ENCODE assay signal across 29 cellular contexts in the genomic region with DNA sequence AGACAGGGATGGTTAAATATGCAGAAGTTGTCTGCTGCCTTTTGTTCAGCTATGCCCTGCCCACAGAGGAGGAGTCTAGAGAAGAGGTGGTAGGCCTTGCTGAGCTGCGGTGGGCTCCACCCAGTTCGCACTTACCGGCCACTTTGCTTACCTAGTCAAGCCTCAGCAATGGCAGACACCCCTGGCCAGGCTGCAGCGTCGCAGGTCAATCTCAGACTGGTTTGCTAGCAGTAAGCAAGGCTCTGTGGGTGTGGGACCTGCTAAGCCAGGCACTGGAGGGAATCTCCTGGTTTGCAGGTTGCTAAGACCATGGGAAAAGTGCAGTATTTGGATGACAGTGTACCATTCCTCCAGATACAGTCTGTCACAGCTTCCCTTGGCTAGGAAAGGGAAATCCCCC.
"Had no signal": no experiment of that assay in that cellular context is flagged by ENCODE, and none has a peak within 500 bp of the region (broad histone marks: within the 10 kb centered on the region; RNA-seq: fewer than 3 reads in every experiment).

No MANE protein-coding gene starts in this region.

- H3K9me3 ChIP-seq: colonic mucosa, gastrocnemius medialis, mucosa of descending colon, psoas muscle, right lobe of liver, suprapubic skin, transverse colon, upper lobe of right lung, uterus had no signal

- ATAC-seq: gastrocnemius medialis; left lobe of liver; mucosa of descending colon; natural killer cell treated with Interleukin-12 subunit alpha and Interleukin-12 subunit beta and Interleukin-15 and Interleukin-18, amount 100 ng/mL, for 72 hours; psoas muscle; right lobe of liver; stimulated activated naive CD8-positive, alpha-beta T cell treated with anti-CD3 and anti-CD28 coated beads, Interleukin-15, amount 100 ng/mL, for 72 hours; upper lobe of right lung had no signal

- H3K4me1 ChIP-seq: colonic mucosa, gastrocnemius medialis, psoas muscle, right lobe of liver, transverse colon, upper lobe of right lung, uterus had no signal

- DNase-seq: colonic mucosa; effector CD8-positive, alpha-beta T cell; foreskin fibroblast; gastrocnemius medialis; head of caudate nucleus; kidney; mucosa of descending colon; naive B cell; nucleus accumbens; psoas muscle; right lobe of liver; small intestine; stimulated activated CD4-positive, alpha-beta T cell treated with anti-CD3 and anti-CD28 coated beads, Interleukin-12 subunit alpha, Interleukin-12 subunit beta, amount 100 ng/mL, for 4 hours; stimulated activated CD4-positive, alpha-beta T cell treated with anti-CD3 and anti-CD28 coated beads, Interleukin-1b, Interleukin-23, amount 100 ng/mL, for 48 hours; stimulated activated CD4-positive, alpha-beta T cell treated with anti-CD3 and anti-CD28 coated beads, Interleukin-4, amount 100 ng/mL, for 1 hour; stimulated activated CD8-positive, alpha-beta memory T cell treated with anti-CD3 and anti-CD28 coated beads, Interleukin-4, amount 100 ng/mL, for 48 hours; stimulated activated naive CD4-positive, alpha-beta T cell; stimulated activated naive CD8-positive, alpha-beta T cell treated with anti-CD3 and anti-CD28 coated beads, Interleukin-15, amount 100 ng/mL, for 72 hours; transverse colon; upper lobe of right lung; uterus had no signal

- H3K4me3 Mint-ChIP-seq: dendritic cell treated with granulocyte-macrophage colony-stimulating factor and Interleukin-4, amounts not matched to agents 40 ng/mL and 50 ng/mL, for 4 days; memory B cell; mesothelial cell of epicardium; naive B cell; natural killer cell treated with Interleukin-12 subunit alpha and Interleukin-12 subunit beta and Interleukin-15 and Interleukin-18, amount 100 ng/mL, for 72 hours; neural crest cell; stimulated activated naive CD8-positive, alpha-beta T cell treated with anti-CD3 and anti-CD28 coated beads, Interleukin-15, amount 100 ng/mL, for 72 hours had no signal

- H3K27ac Mint-ChIP-seq: dendritic cell treated with granulocyte-macrophage colony-stimulating factor and Interleukin-4, amounts not matched to agents 40 ng/mL and 50 ng/mL, for 4 days; memory B cell; mesothelial cell of epicardium; naive B cell; natural killer cell treated with Interleukin-12 subunit alpha and Interleukin-12 subunit beta and Interleukin-15 and Interleukin-18, amount 100 ng/mL, for 72 hours; stimulated activated naive CD8-positive, alpha-beta T cell treated with anti-CD3 and anti-CD28 coated beads, Interleukin-15, amount 100 ng/mL, for 72 hours had no signal

- H3K9me3 Mint-ChIP-seq: dendritic cell treated with granulocyte-macrophage colony-stimulating factor and Interleukin-4, amounts not matched to agents 40 ng/mL and 50 ng/mL, for 4 days; memory B cell; natural killer cell treated with Interleukin-12 subunit alpha and Interleukin-12 subunit beta and Interleukin-15 and Interleukin-18, amount 100 ng/mL, for 72 hours; neural crest cell; stimulated activated naive CD8-positive, alpha-beta T cell treated with anti-CD3 and anti-CD28 coated beads, Interleukin-15, amount 100 ng/mL, for 72 hours had no signal

- H3K4me1 Mint-ChIP-seq: memory B cell, mesothelial cell of epicardium, naive B cell, neural crest cell had no signal

- H3K27me3 ChIP-seq: colonic mucosa, right lobe of liver, suprapubic skin, upper lobe of right lung, uterus had no signal

- H3K27ac ChIP-seq: colonic mucosa, gastrocnemius medialis, psoas muscle, right lobe of liver, suprapubic skin, transverse colon, upper lobe of right lung, uterus had no signal

- H3K36me3 Mint-ChIP-seq: memory B cell; mesothelial cell of epicardium; naive B cell; natural killer cell treated with Interleukin-12 subunit alpha and Interleukin-12 subunit beta and Interleukin-15 and Interleukin-18, amount 100 ng/mL, for 72 hours had no signal

- H3K36me3 ChIP-seq: colonic mucosa, gastrocnemius medialis, right lobe of liver, suprapubic skin, transverse colon, upper lobe of right lung, uterus had no signal

- H3K4me3 ChIP-seq: colonic mucosa, gastrocnemius medialis, lung, mucosa of descending colon, psoas muscle, right lobe of liver, suprapubic skin, transverse colon, upper lobe of right lung, uterus had no signal
